Comparison of ENCODE assay signal across 8 cellular contexts in the genomic region with DNA sequence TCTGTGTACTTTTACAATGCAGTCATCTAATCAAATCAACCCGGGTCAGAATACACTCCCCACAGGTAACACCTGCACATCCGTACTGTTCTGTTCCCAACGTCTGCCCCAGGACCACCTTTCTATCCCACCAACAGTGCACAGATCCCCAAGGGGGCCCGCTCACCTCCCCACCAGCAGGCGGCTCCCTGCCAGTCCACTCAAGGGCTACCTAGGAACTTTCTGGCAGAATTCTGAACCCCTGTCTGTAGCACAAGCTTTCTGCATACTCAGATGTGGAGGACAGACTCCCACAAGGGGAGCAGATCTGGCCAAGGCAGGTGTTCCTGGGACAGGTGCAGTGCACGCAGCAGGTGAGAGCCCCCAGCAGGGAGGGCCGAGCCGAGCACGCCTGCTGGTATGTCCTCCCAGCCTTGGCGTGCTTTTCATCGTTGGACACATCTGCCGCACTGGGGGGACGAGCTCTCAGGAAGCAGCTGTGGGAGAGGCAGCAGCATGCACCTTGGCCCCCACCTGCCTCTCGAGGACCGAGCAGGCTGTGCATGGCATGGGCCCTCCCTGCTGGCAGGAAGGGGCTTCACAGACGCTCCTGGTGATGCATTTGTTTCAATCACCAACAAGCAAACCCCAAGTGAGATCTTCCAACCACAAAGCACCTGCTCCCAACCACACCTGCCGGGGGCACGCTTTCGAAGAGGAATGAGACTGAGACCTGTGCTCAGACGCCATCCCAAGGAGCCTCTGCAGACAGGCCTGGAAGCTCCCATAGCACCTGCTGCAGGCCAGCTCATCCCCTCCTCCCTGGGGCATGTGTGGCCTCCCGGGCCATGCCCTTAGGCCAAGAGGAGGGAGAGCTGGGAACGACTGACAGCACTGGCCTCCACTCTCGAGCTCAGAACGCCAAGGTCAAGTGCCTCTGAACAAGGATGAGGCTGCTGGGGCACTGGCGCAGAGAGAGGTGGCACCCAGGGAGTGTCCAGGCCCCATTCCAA. TPM values are rescaled to one million over a fixed set of nuclear protein-coding genes. Genes with fewer than 3 reads are reported as not detected.
DNase-seq lines count a peak whose midpoint lies in the region; ATAC-seq, FAIRE-seq and TF ChIP-seq lines count a peak whose summit lies in the region.

No MANE protein-coding gene starts in this region.

- no peak overlapping the region for H3K27ac Mint-ChIP-seq in activated CD8-positive, alpha-beta T cell treated with anti-CD3 and anti-CD28 coated beads, Interleukin-2, amount 10 ng/mL, durations not matched to agents 7 days and 5 days

- no peaks in the 10 kb centered on the region for H3K9me3 ChIP-seq in small intestine (ENCODE audit: control insufficient read depth, low read depth)

- peaks cover 18 to 24% of the 10 kb centered on the region in 2 donors for H3K4me1 ChIP-seq in small intestine (ENCODE audit: control insufficient read depth in 2 of 2, insufficient read depth in 1 of 2, low read depth in 1 of 2, low read length in 1 of 2)

- H3K27ac ChIP-seq in small intestine (ENCODE audit: low read depth in 1 of 2, low read length in 1 of 2): peak overlapping the region; percentile 86 to 88
- no peak overlapping the region for H3K27ac ChIP-seq in dorsolateral prefrontal cortex

- H3K4me1 Mint-ChIP-seq in activated CD8-positive, alpha-beta T cell treated with anti-CD3 and anti-CD28 coated beads, Interleukin-2, amount 10 ng/mL, durations not matched to agents 7 days and 5 days (ENCODE audit: low read depth): peaks cover 33% of the 10 kb centered on the region

- CTCF ChIA-PET in activated CD8-positive, alpha-beta T cell treated with anti-CD3 and anti-CD28 coated beads, Interleukin-2, amount 10 ng/mL, durations not matched to agents 7 days and 5 days (lab: Charles Lee): no interaction called here

- H3K4me3 ChIP-seq in small intestine (ENCODE audit: low read depth in 1 of 2, low read length in 2 of 2): no peak overlapping the region
- no peak overlapping the region for H3K4me3 ChIP-seq in dorsolateral prefrontal cortex

- TF ChIP-seq CTCF in GM10266 (IDR thresholded peaks at IDR 0.05; ENCODE audit: control insufficient read depth, insufficient read depth, low read depth, missing control alignments): peak; percentile 28
- TF ChIP-seq CTCF in dorsolateral prefrontal cortex (IDR thresholded peaks at IDR 0.05 in 54 of 56, conservative IDR thresholded peaks at IDR 0.05 in 2 of 56; ENCODE audit: low read depth in 1 of 56, partially characterized antibody in 56 of 56): no peak

- no peaks in the 10 kb centered on the region for H3K9me3 Mint-ChIP-seq in activated CD8-positive, alpha-beta T cell treated with anti-CD3 and anti-CD28 coated beads, Interleukin-2, amount 10 ng/mL, durations not matched to agents 7 days and 5 days (ENCODE audit: insufficient read depth)

- FAIRE-seq in small intestine (lab: Jason Lieb, UNC): no peak

- 9 to 39% (median 27%) methylated on average over 25 of the region's 25 CpGs for WGBS in small intestine, 3 donors

- H3K36me3 Mint-ChIP-seq in activated CD8-positive, alpha-beta T cell treated with anti-CD3 and anti-CD28 coated beads, Interleukin-2, amount 10 ng/mL, durations not matched to agents 7 days and 5 days (ENCODE audit: low read depth): no peaks in the 10 kb centered on the region

- DNase-seq in GM10266 (ENCODE audit: extremely low spot score) (peak; percentile 52), small intestine (peak; percentile 81), germinal center (ENCODE audit: low spot score) (no peak), T1000 (lab: John Stamatoyannopoulos, UW) (no peak), dorsolateral prefrontal cortex (no peak)
- peak; percentile 35 for DNase-seq in activated CD8-positive, alpha-beta T cell treated with anti-CD3 and anti-CD28 coated beads, Interleukin-2, amount 10 ng/mL, durations not matched to agents 7 days and 5 days

- intact Hi-C loops in dorsolateral prefrontal cortex (cut with DNase I): no loop called here

- H3K36me3 ChIP-seq in small intestine (ENCODE audit: control insufficient read depth in 2 of 2, insufficient read depth in 2 of 2, low read length in 2 of 2): peaks cover 0 to 3% of the 10 kb centered on the region in 2 donors

- POLR2A ChIA-PET in activated CD8-positive, alpha-beta T cell treated with anti-CD3 and anti-CD28 coated beads, Interleukin-2, amount 10 ng/mL, durations not matched to agents 7 days and 5 days (lab: Charles Lee): no interaction called here

- H3K4me3 Mint-ChIP-seq in activated CD8-positive, alpha-beta T cell treated with anti-CD3 and anti-CD28 coated beads, Interleukin-2, amount 10 ng/mL, durations not matched to agents 7 days and 5 days: no peak overlapping the region

- peak; percentile 79 for ATAC-seq in GM21367 (IDR thresholded peaks at IDR 0.05; ENCODE audit: unreplicated experiment)
- ATAC-seq in HG03469 (IDR thresholded peaks at IDR 0.05; ENCODE audit: unreplicated experiment): peak; percentile 75
- ATAC-seq in activated CD8-positive, alpha-beta T cell treated with anti-CD3 and anti-CD28 coated beads, Interleukin-2, amount 10 ng/mL, durations not matched to agents 7 days and 5 days: peak; percentile 55

- H3K27me3 Mint-ChIP-seq in activated CD8-positive, alpha-beta T cell treated with anti-CD3 and anti-CD28 coated beads, Interleukin-2, amount 10 ng/mL, durations not matched to agents 7 days and 5 days (ENCODE audit: low read depth): no peaks in the 10 kb centered on the region

- H3K27me3 ChIP-seq in small intestine (ENCODE audit: control insufficient read depth in 2 of 2, insufficient read depth in 2 of 2, low read length in 2 of 2) (no peaks in the 10 kb centered on the region), dorsolateral prefrontal cortex (no peaks in the 10 kb centered on the region)

RNA-seq across cellular contexts. Expression of gene RAB20, which starts 35.9 kb away (rescaled TPM):
- total RNA-seq in activated CD8-positive, alpha-beta T cell treated with anti-CD3 and anti-CD28 coated beads, Interleukin-2, amount 10 ng/mL, durations not matched to agents 7 days and 5 days: 1 to 10 TPM; 3.9 to 4.2 TPM
- 10 to 100 TPM; 39.1 to 63.0 (median 56.4) TPM for polyA plus RNA-seq in small intestine
- 10 to 100 TPM in 2 of 120 experiments, 1 to 10 TPM in 117, under 1 TPM in 1; 0.95 to 11.3 (median 3.6) TPM for total RNA-seq in dorsolateral prefrontal cortex

Comparison
In these comparisons a context has a peak if more than half of its experiments do, and no peak if none do; other contexts are left out.
1. DNase-seq: peak in GM10266 (single experiment), activated CD8-positive, alpha-beta T cell treated with anti-CD3 and anti-CD28 coated beads, Interleukin-2, amount 10 ng/mL, durations not matched to agents 7 days and 5 days (single experiment) and small intestine (single experiment); none in germinal center (single experiment), T1000 (single experiment) and dorsolateral prefrontal cortex (0 of 10).
2. H3K27ac ChIP-seq: peak in small intestine (2 of 2); none in dorsolateral prefrontal cortex (0 of 59).
3. Peak in every context shown above with its lines, with median percentiles within 50 percentile points of each other: ATAC-seq.